ENCODE assay signal across 9 cellular contexts in genomic region chr3:20043825-20044224, GRCh38. TPM values are rescaled to one million over a fixed set of nuclear protein-coding genes. Genes with fewer than 3 reads are reported as not detected.
DNase-seq lines count a peak whose midpoint lies in the region; ATAC-seq, FAIRE-seq and TF ChIP-seq lines count a peak whose summit lies in the region.
"Had no signal": no experiment of that assay in that cellular context is flagged by ENCODE, and none has a peak within 500 bp of the region (broad histone marks: within the 10 kb centered on the region; RNA-seq: fewer than 3 reads in every experiment).

No MANE protein-coding gene starts in this region.

- no peak for ATAC-seq in activated CD8-positive, alpha-beta T cell treated with anti-CD3 and anti-CD28 coated beads for 36 hours
- no peak for ATAC-seq in stimulated activated memory B cell treated with anti-CD40 and anti-IgM and Interleukin-4, amounts not matched to agents 10 μg/mL and 1 μg/mL and 100 μg/mL, for 72 hours
- ATAC-seq in HG03097 (IDR thresholded peaks at IDR 0.05; ENCODE audit: low FRiP score, unreplicated experiment) = no peak

- CTCF ChIA-PET in activated CD8-positive, alpha-beta T cell treated with anti-CD3 and anti-CD28 coated beads for 36 hours (lab: Charles Lee) = interaction anchor here (1.5 kb wide), 1 partner anchor 14 kb away, joined by 4 read pairs; no protein-coding TSS in a partner anchor

- no peaks in the 10 kb centered on the region for H3K27me3 ChIP-seq in hepatocyte
- H3K27me3 ChIP-seq: neural progenitor cell had no signal

- 87% methylated on average over 4 of the region's 4 CpGs for WGBS in hepatocyte (ENCODE audit: low lambda C conversion rate, missing lambda C conversion rate)

- H3K4me2 ChIP-seq in hepatocyte = peak overlapping the region; percentile 63
- H3K4me2 ChIP-seq: neural progenitor cell had no signal

- no peak for DNase-seq in activated CD8-positive, alpha-beta T cell treated with anti-CD3 and anti-CD28 coated beads for 36 hours
- no peak for DNase-seq in hepatocyte (ENCODE audit: low spot score)
- DNase-seq in NCI-H1417 (lab: John Stamatoyannopoulos, UW) = no peak
- DNase-seq in D721Med (ENCODE audit: insufficient read length, low spot score) = no peak
- DNase-seq: NCI-H526 had no signal

- H3K4me3 Mint-ChIP-seq in IgD-negative memory B cell = peak overlapping the region; percentile 81 to 96 (median 92)
- H3K4me3 Mint-ChIP-seq in activated CD8-positive, alpha-beta T cell treated with anti-CD3 and anti-CD28 coated beads for 36 hours = peak overlapping the region; percentile 63
- peak overlapping the region; percentile 69 for H3K4me3 Mint-ChIP-seq in stimulated activated memory B cell treated with anti-CD40 and anti-IgM and Interleukin-4, amounts not matched to agents 10 μg/mL and 1 μg/mL and 100 μg/mL, for 72 hours
- H3K4me3 Mint-ChIP-seq: neural progenitor cell had no signal

- H3K27ac Mint-ChIP-seq in IgD-negative memory B cell = peak overlapping the region; percentile 95 to 98 (median 97)
- peak overlapping the region; percentile 80 for H3K27ac Mint-ChIP-seq in activated CD8-positive, alpha-beta T cell treated with anti-CD3 and anti-CD28 coated beads for 36 hours
- peak overlapping the region; percentile 93 for H3K27ac Mint-ChIP-seq in stimulated activated memory B cell treated with anti-CD40 and anti-IgM and Interleukin-4, amounts not matched to agents 10 μg/mL and 1 μg/mL and 100 μg/mL, for 72 hours
- H3K27ac Mint-ChIP-seq: neural progenitor cell had no signal

- no peaks in the 10 kb centered on the region for H3K9me3 Mint-ChIP-seq in IgD-negative memory B cell
- H3K9me3 Mint-ChIP-seq in activated CD8-positive, alpha-beta T cell treated with anti-CD3 and anti-CD28 coated beads for 36 hours = no peaks in the 10 kb centered on the region
- no peaks in the 10 kb centered on the region for H3K9me3 Mint-ChIP-seq in stimulated activated memory B cell treated with anti-CD40 and anti-IgM and Interleukin-4, amounts not matched to agents 10 μg/mL and 1 μg/mL and 100 μg/mL, for 72 hours
- H3K9me3 Mint-ChIP-seq: neural progenitor cell had no signal

- peak overlapping the region; percentile 47 for H3K27ac ChIP-seq in hepatocyte
- H3K27ac ChIP-seq: neural progenitor cell had no signal

- peaks cover 43% of the 10 kb centered on the region in 3 donors for H3K4me1 Mint-ChIP-seq in IgD-negative memory B cell
- peaks cover 65% of the 10 kb centered on the region for H3K4me1 Mint-ChIP-seq in activated CD8-positive, alpha-beta T cell treated with anti-CD3 and anti-CD28 coated beads for 36 hours (ENCODE audit: low read depth)
- peaks cover 64% of the 10 kb centered on the region for H3K4me1 Mint-ChIP-seq in stimulated activated memory B cell treated with anti-CD40 and anti-IgM and Interleukin-4, amounts not matched to agents 10 μg/mL and 1 μg/mL and 100 μg/mL, for 72 hours

- peaks cover 54% of the 10 kb centered on the region for H3K79me2 ChIP-seq in hepatocyte

- POLR2A ChIA-PET in activated CD8-positive, alpha-beta T cell treated with anti-CD3 and anti-CD28 coated beads for 36 hours (lab: Charles Lee) = interaction anchor here (0.9 to 1.9 kb wide), 4 partner anchors 8 to 59 kb away, joined by 3 to 5 read pairs (median 4); no protein-coding TSS in a partner anchor

- H2AFZ ChIP-seq in hepatocyte = peak overlapping the region; percentile 9
- H2AFZ ChIP-seq: neural progenitor cell had no signal

- FAIRE-seq in D721Med (lab: Jason Lieb, UNC) = no peak

- H4K20me1 ChIP-seq in hepatocyte (ENCODE audit: insufficient read depth, poor library complexity, severe bottlenecking) = peaks cover 6% of the 10 kb centered on the region

- no peaks in the 10 kb centered on the region for H3K9me2 ChIP-seq in hepatocyte (replicated peaks; ENCODE audit: insufficient read depth)

- H3K36me3 ChIP-seq in hepatocyte (replicated peaks; ENCODE audit: insufficient read depth, low read depth) = no peaks in the 10 kb centered on the region
- H3K36me3 ChIP-seq: neural progenitor cell had no signal

- H3K4me1 ChIP-seq in hepatocyte (ENCODE audit: insufficient read depth) = peaks cover 22% of the 10 kb centered on the region

- no peaks in the 10 kb centered on the region for H3K9me3 ChIP-seq in hepatocyte (ENCODE audit: low read depth)

- H3K27me3 Mint-ChIP-seq in IgD-negative memory B cell = no peaks in the 10 kb centered on the region
- H3K27me3 Mint-ChIP-seq in activated CD8-positive, alpha-beta T cell treated with anti-CD3 and anti-CD28 coated beads for 36 hours = no peaks in the 10 kb centered on the region
- no peaks in the 10 kb centered on the region for H3K27me3 Mint-ChIP-seq in stimulated activated memory B cell treated with anti-CD40 and anti-IgM and Interleukin-4, amounts not matched to agents 10 μg/mL and 1 μg/mL and 100 μg/mL, for 72 hours

- no peak overlapping the region for H3K4me3 ChIP-seq in hepatocyte
- H3K4me3 ChIP-seq: neural progenitor cell had no signal

- intact Hi-C loops in activated CD8-positive, alpha-beta T cell treated with anti-CD3 and anti-CD28 coated beads for 36 hours (cut with micrococcal nuclease) = loop anchor here (5.0 to 10.0 kb wide), 4 partner anchors 58 to 149 kb away; partner anchors contain the start of genes EFHB and SGO1

- TF ChIP-seq CTCF in activated CD8-positive, alpha-beta T cell treated with anti-CD3 and anti-CD28 coated beads for 36 hours (IDR thresholded peaks at IDR 0.05) = no peak
- TF ChIP-seq CTCF in hepatocyte (IDR thresholded peaks at IDR 0.05; ENCODE audit: poor library complexity) (no peak), D721Med (IDR thresholded peaks at IDR 0.05; ENCODE audit: insufficient read depth, missing control alignments) (no peak)

- no peaks in the 10 kb centered on the region for H3K36me3 Mint-ChIP-seq in IgD-negative memory B cell
- H3K36me3 Mint-ChIP-seq in activated CD8-positive, alpha-beta T cell treated with anti-CD3 and anti-CD28 coated beads for 36 hours (ENCODE audit: low read depth) = peaks cover 3% of the 10 kb centered on the region
- H3K36me3 Mint-ChIP-seq in stimulated activated memory B cell treated with anti-CD40 and anti-IgM and Interleukin-4, amounts not matched to agents 10 μg/mL and 1 μg/mL and 100 μg/mL, for 72 hours = no peaks in the 10 kb centered on the region
- H3K36me3 Mint-ChIP-seq: neural progenitor cell had no signal

RNA-seq across cellular contexts. Expression of gene KAT2B, which starts 3.6 kb away (rescaled TPM):
- 4.8 TPM for polyA plus RNA-seq in IgD-negative memory B cell
- total RNA-seq in activated CD8-positive, alpha-beta T cell treated with anti-CD3 and anti-CD28 coated beads for 36 hours = 10 to 100 TPM; 18.6 to 28.8 TPM
- 13.3 and 15.1 TPM in 2 replicates for total RNA-seq in hepatocyte
- 7.7 and 11.7 TPM in 2 replicates for polyA plus RNA-seq in hepatocyte

RNA-seq across cellular contexts. Expression of gene PP2D1, which starts 31.8 kb away (rescaled TPM):
- polyA plus RNA-seq in IgD-negative memory B cell (0.64 TPM), hepatocyte (0.23 and 0.40 TPM in 2 replicates)
- total RNA-seq in activated CD8-positive, alpha-beta T cell treated with anti-CD3 and anti-CD28 coated beads for 36 hours = not detected
- not detected in 2 replicates for total RNA-seq in hepatocyte
